ENCODE assay signal across 10 cellular contexts in genomic region chr15:67832965-67833503, GRCh38. TPM values are rescaled to one million over a fixed set of nuclear protein-coding genes. Genes with fewer than 3 reads are reported as not detected.
DNase-seq lines count a peak whose midpoint lies in the region; ATAC-seq, FAIRE-seq and TF ChIP-seq lines count a peak whose summit lies in the region.
"Had no signal": no experiment of that assay in that cellular context is flagged by ENCODE, and none has a peak within 500 bp of the region (broad histone marks: within the 10 kb centered on the region; RNA-seq: fewer than 3 reads in every experiment).

No MANE protein-coding gene starts in this region.

- H3K9me3 Mint-ChIP-seq in astrocyte (ENCODE audit: unreplicated experiment), result peaks cover 16% of the 10 kb centered on the region

- H3K9me3 ChIP-seq in astrocyte (ENCODE audit: insufficient read depth, low read depth, low read length) (no peaks in the 10 kb centered on the region), mucosa of rectum (ENCODE audit: control insufficient read depth in 2 of 2, low read length in 2 of 2) (no peaks in the 10 kb centered on the region)

- no peak overlapping the region for H3K9ac ChIP-seq in astrocyte (ENCODE audit: low read length)
- H3K9ac ChIP-seq in mucosa of rectum (ENCODE audit: low read depth in 1 of 2, low read length in 2 of 2), result no peak overlapping the region

- H3K4me3 Mint-ChIP-seq in astrocyte (ENCODE audit: unreplicated experiment), result peak overlapping the region; percentile 50

- no peaks in the 10 kb centered on the region for H3K4me1 Mint-ChIP-seq in astrocyte (ENCODE audit: low read depth, unreplicated experiment)

- H3K4me3 ChIP-seq in ACC112 (ENCODE audit: low read depth, low read length) (peak overlapping the region; percentile 67; the same call in 1 of the 2 replicates), astrocyte (ENCODE audit: insufficient read depth, low read depth, low read length) (peak overlapping the region; percentile 39), mucosa of rectum (ENCODE audit: low read length in 2 of 2) (peak overlapping the region; percentile 39 to 52)

- H3K4me1 ChIP-seq in ACC112 (ENCODE audit: control insufficient read depth, insufficient read depth, low read length, unreplicated experiment), result no peaks in the 10 kb centered on the region
- peaks cover 24% of the 10 kb centered on the region for H3K4me1 ChIP-seq in astrocyte (ENCODE audit: insufficient read depth, low read length)
- H3K4me1 ChIP-seq in mucosa of rectum (ENCODE audit: control insufficient read depth in 2 of 2, insufficient read depth in 2 of 2, low read length in 2 of 2), result peaks cover 37 to 39% of the 10 kb centered on the region in 2 donors

- H3K27ac Mint-ChIP-seq in astrocyte (ENCODE audit: unreplicated experiment), result no peak overlapping the region

- TF ChIP-seq CTCF in astrocyte (IDR thresholded peaks at IDR 0.05; ENCODE audit: insufficient read depth, low read depth, low read length), result no peak

- no peaks in the 10 kb centered on the region for H3K79me2 ChIP-seq in ACC112 (ENCODE audit: control insufficient read depth, insufficient read depth, low read length, unreplicated experiment)
- no peaks in the 10 kb centered on the region for H3K79me2 ChIP-seq in astrocyte (ENCODE audit: insufficient read depth, low read length)

- H3K27me3 ChIP-seq in ACC112 (ENCODE audit: insufficient read depth, low read length) (peaks cover 80% of the 10 kb centered on the region), astrocyte (ENCODE audit: insufficient read depth, low read length) (peaks cover 89% of the 10 kb centered on the region), mucosa of rectum (ENCODE audit: control insufficient read depth in 2 of 2, insufficient read depth in 2 of 2, low read length in 2 of 2) (peaks cover 66 to 76% of the 10 kb centered on the region in 2 donors)

- no peak for DNase-seq in GM19239 (ENCODE audit: insufficient read length, low spot score)
- DNase-seq in astrocyte (ENCODE audit: low read depth), result no peak
- DNase-seq in NK-92 treated with Interleukin-12 subunit alpha and Interleukin-12 subunit beta, amount 100 ng/mL, for 24 hours (lab: John Stamatoyannopoulos, UW), result no peak
- no peak for DNase-seq in kidney tubule cell (ENCODE audit: low spot score)
- DNase-seq: NCI-H526 treated with DMSO at 0.1 percent for 48 hours had no signal

- H3K27ac ChIP-seq in ACC112 (ENCODE audit: low read depth, low read length), result no peak overlapping the region
- H3K27ac ChIP-seq in astrocyte (ENCODE audit: low read depth, low read length), result no peak overlapping the region
- H3K27ac ChIP-seq in mucosa of rectum (ENCODE audit: low read depth in 2 of 2, low read length in 2 of 2), result no peak overlapping the region

- H3K4me2 ChIP-seq in astrocyte (ENCODE audit: low read length), result peak overlapping the region; percentile 82

- FAIRE-seq in GM19239 (lab: Jason Lieb, UNC) (peak; percentile 48), astrocyte (lab: Jason Lieb, UNC) (no peak)

- H4K20me1 ChIP-seq in astrocyte (ENCODE audit: insufficient read depth, low read length), result no peaks in the 10 kb centered on the region

- H3K36me3 Mint-ChIP-seq in astrocyte (ENCODE audit: low read depth, unreplicated experiment), result no peaks in the 10 kb centered on the region

- H2AFZ ChIP-seq in ACC112 (ENCODE audit: low read length, unreplicated experiment) (no peak overlapping the region), astrocyte (ENCODE audit: low read depth, low read length) (peak overlapping the region; percentile 16)

- ATAC-seq in HG03469 (IDR thresholded peaks at IDR 0.05; ENCODE audit: unreplicated experiment), result no peak
- ATAC-seq in GM18498 (IDR thresholded peaks at IDR 0.05; ENCODE audit: unreplicated experiment), result no peak

- H3K36me3 ChIP-seq in ACC112 (ENCODE audit: insufficient read depth, low read length), result no peaks in the 10 kb centered on the region
- no peaks in the 10 kb centered on the region for H3K36me3 ChIP-seq in astrocyte (ENCODE audit: insufficient read depth, low read length)
- no peaks in the 10 kb centered on the region for H3K36me3 ChIP-seq in mucosa of rectum (ENCODE audit: control insufficient read depth in 2 of 2, insufficient read depth in 2 of 2, low read length in 2 of 2)

- H3K27me3 Mint-ChIP-seq in astrocyte (ENCODE audit: low read depth, unreplicated experiment), result peaks cover 73% of the 10 kb centered on the region

RNA-seq across cellular contexts. Expression of gene RNU6-1, which starts 6.8 kb away (rescaled TPM):
- total RNA-seq in astrocyte, result not detected in 2 replicates
- total RNA-seq: fibroblast of lung had no signal

RNA-seq across cellular contexts. Expression of gene SKOR1, which starts 7.7 kb away (rescaled TPM):
- total RNA-seq in astrocyte, result not detected in 2 replicates
